Comparison of ENCODE assay signal across 21 cellular contexts in genomic region chr1:27292111-27292510, GRCh38. TPM values are rescaled to one million over a fixed set of nuclear protein-coding genes. Genes with fewer than 3 reads are reported as not detected.
DNase-seq lines count a peak whose midpoint lies in the region; ATAC-seq and TF ChIP-seq lines count a peak whose summit lies in the region.
"Had no signal": no experiment of that assay in that cellular context is flagged by ENCODE, and none has a peak within 500 bp of the region (broad histone marks: within the 10 kb centered on the region; RNA-seq: fewer than 3 reads in every experiment).

No MANE protein-coding gene starts in this region.

- no peaks in the 10 kb centered on the region for H4K20me1 ChIP-seq in mammary epithelial cell (ENCODE audit: insufficient read depth, low read length)

- no peak overlapping the region for H3K9ac ChIP-seq in mammary epithelial cell (ENCODE audit: insufficient read depth, low read length)

- peaks cover 42% of the 10 kb centered on the region for H3K36me3 Mint-ChIP-seq in MCF 10A (ENCODE audit: insufficient read depth, unreplicated experiment)
- H3K36me3 Mint-ChIP-seq in activated T-cell treated with anti-CD3 and anti-CD28 coated beads, Interleukin-2, amount 50 U/mL, for 72 hours (ENCODE audit: insufficient read depth in 2 of 2): no peaks in the 10 kb centered on the region

- no peak overlapping the region for H3K4me2 ChIP-seq in mammary epithelial cell (ENCODE audit: insufficient read depth, low read depth, low read length)

- POLR2A ChIA-PET in MCF 10A (lab: Yijun Ruan, JAX): no interaction called here

- ATAC-seq in activated T-cell treated with anti-CD3 and anti-CD28 coated beads, Interleukin-2, amount 50 U/mL, for 72 hours (replicated peaks in 1 of 2): no peak
- ATAC-seq in GM21390 (IDR thresholded peaks at IDR 0.05; ENCODE audit: unreplicated experiment): no peak
- ATAC-seq in HG02938 (IDR thresholded peaks at IDR 0.05; ENCODE audit: unreplicated experiment): no peak

- H3K27me3 Mint-ChIP-seq in MCF 10A (ENCODE audit: insufficient read depth, unreplicated experiment): no peaks in the 10 kb centered on the region
- no peaks in the 10 kb centered on the region for H3K27me3 Mint-ChIP-seq in activated T-cell treated with anti-CD3 and anti-CD28 coated beads, Interleukin-2, amount 50 U/mL, for 72 hours (ENCODE audit: low read depth)
- H3K27me3 Mint-ChIP-seq: brain had no signal

- no peak for TF ChIP-seq POLR2A in breast epithelium (IDR thresholded peaks at IDR 0.05)

- TF ChIP-seq CTCF in MCF 10A (IDR thresholded peaks at IDR 0.05; ENCODE audit: unreplicated experiment) (no peak), breast epithelium (IDR thresholded peaks at IDR 0.05) (no peak), mammary epithelial cell (conservative IDR thresholded peaks at IDR 0.05 in 1 of 2, IDR thresholded peaks at IDR 0.05 in 1 of 2; ENCODE audit: extremely low read depth in 1 of 2, insufficient read depth in 1 of 2, low read depth in 1 of 2, low read length in 2 of 2) (no peak)

- H3K4me1 Mint-ChIP-seq in MCF 10A (ENCODE audit: insufficient read depth, unreplicated experiment): no peaks in the 10 kb centered on the region
- no peaks in the 10 kb centered on the region for H3K4me1 Mint-ChIP-seq in activated T-cell treated with anti-CD3 and anti-CD28 coated beads, Interleukin-2, amount 50 U/mL, for 72 hours (ENCODE audit: low read depth)
- H3K4me1 Mint-ChIP-seq: brain had no signal

- H3K36me3 ChIP-seq in breast epithelium: peaks cover 10% of the 10 kb centered on the region
- no peaks in the 10 kb centered on the region for H3K36me3 ChIP-seq in mammary epithelial cell (ENCODE audit: insufficient read depth, low read length)
- H3K36me3 ChIP-seq: SJCRH30 had no signal

- H3K27ac ChIP-seq in breast epithelium (no peak overlapping the region), mammary epithelial cell (ENCODE audit: insufficient read depth, low read depth, low read length) (no peak overlapping the region)
- H3K27ac ChIP-seq: dorsolateral prefrontal cortex, esophagus muscularis mucosa, HL-60, SJCRH30, tibial artery had no signal

- H3K4me1 ChIP-seq in breast epithelium (no peaks in the 10 kb centered on the region), mammary epithelial cell (ENCODE audit: insufficient read depth, low read length) (peaks cover 6% of the 10 kb centered on the region)
- H3K4me1 ChIP-seq: SJCRH30 had no signal

- H3K27ac Mint-ChIP-seq in MCF 10A (ENCODE audit: low read depth, unreplicated experiment): peak overlapping the region; percentile 16
- H3K27ac Mint-ChIP-seq in activated T-cell treated with anti-CD3 and anti-CD28 coated beads, Interleukin-2, amount 50 U/mL, for 72 hours: no peak overlapping the region
- H3K27ac Mint-ChIP-seq: activated naive CD4-positive, alpha-beta T cell treated with anti-CD3 and anti-CD28 coated beads for 36 hours had no signal

- DNase-seq in MCF 10A (ENCODE audit: unreplicated experiment) (no peak), breast epithelium (ENCODE audit: low spot score in 2 of 2) (no peak), mammary epithelial cell (peak; percentile 45), kidney tubule cell (ENCODE audit: low spot score) (peak; percentile 68), NCI-H1694 treated with DMSO at 0.1 percent for 48 hours (lab: John Stamatoyannopoulos, UW) (no peak)
- no peak for DNase-seq in activated T-cell treated with anti-CD3 and anti-CD28 coated beads, Interleukin-2, amount 50 U/mL, for 72 hours
- DNase-seq: activated CD4-positive, alpha-beta T cell treated with anti-CD3 and anti-CD28 coated beads for 1 hour; activated naive CD4-positive, alpha-beta T cell treated with anti-CD3 and anti-CD28 coated beads for 36 hours; DMS53; dorsolateral prefrontal cortex; kidney; NCI-H146; NCI-H446; SJCRH30; stimulated activated CD4-positive, alpha-beta T cell treated with anti-CD3 and anti-CD28 coated beads, Interleukin-4, amount 100 ng/mL, for 4 hours had no signal

- H2AFZ ChIP-seq in mammary epithelial cell (ENCODE audit: low read depth, low read length): no peak overlapping the region

- CTCF ChIA-PET in MCF 10A (lab: Yijun Ruan, JAX) (interaction anchor here (0.6 kb wide), 2 partner anchors 105 to 245 kb away, joined by 3 read pairs; no protein-coding TSS in a partner anchor), mammary epithelial cell (lab: Charles Lee; ENCODE audit: low non-redundant PET) (interaction anchor here (0.7 kb wide), 1 partner anchor 27 kb away, joined by 22 read pairs; no protein-coding TSS in a partner anchor)

- in situ Hi-C loops in mammary epithelial cell (cut with MboI; ENCODE audit: low sequenced_read_pairs in 2 of 2): loop anchor here in 1 of 2 donors (5.0 kb wide), 1 partner anchor 190 kb away; no protein-coding TSS in a partner anchor

- intact Hi-C loops in MCF 10A (cut with micrococcal nuclease): no loop called here
- intact Hi-C loops in breast epithelium (cut with DNase I; ENCODE audit: low total_unique reads): no loop called here
- intact Hi-C loops in mammary epithelial cell (cut with micrococcal nuclease): no loop called here

- H3K9me3 ChIP-seq in breast epithelium (no peaks in the 10 kb centered on the region), mammary epithelial cell (replicated peaks; ENCODE audit: insufficient read depth, low read length) (no peaks in the 10 kb centered on the region)
- H3K9me3 ChIP-seq: esophagus muscularis mucosa, SJCRH30, tibial artery had no signal

- BruUV-seq in MCF 10A (replicated peaks; lab: Mats Ljungman, UMichigan) (no TSS peak), mammary epithelial cell (replicated peaks; lab: Mats Ljungman, UMichigan) (no TSS peak)

- H3K27me3 ChIP-seq in breast epithelium (no peaks in the 10 kb centered on the region), mammary epithelial cell (ENCODE audit: insufficient read depth, low read length) (no peaks in the 10 kb centered on the region)
- H3K27me3 ChIP-seq: dorsolateral prefrontal cortex, esophagus muscularis mucosa, SJCRH30, tibial artery had no signal

- dilution Hi-C loops in mammary epithelial cell (cut with HindIII; ENCODE audit: low sequenced_read_pairs): loop anchor here (5.0 to 25.0 kb wide), 4 partner anchors 65 to 255 kb away; no protein-coding TSS in a partner anchor

- H3K9me3 Mint-ChIP-seq in MCF 10A (ENCODE audit: unreplicated experiment): no peaks in the 10 kb centered on the region
- H3K9me3 Mint-ChIP-seq in activated T-cell treated with anti-CD3 and anti-CD28 coated beads, Interleukin-2, amount 50 U/mL, for 72 hours: no peaks in the 10 kb centered on the region
- H3K9me3 Mint-ChIP-seq: activated naive CD4-positive, alpha-beta T cell treated with anti-CD3 and anti-CD28 coated beads for 36 hours; brain had no signal

- H3K79me2 ChIP-seq in mammary epithelial cell (ENCODE audit: insufficient read depth, low read length): no peaks in the 10 kb centered on the region

- no peak overlapping the region for H3K4me3 Mint-ChIP-seq in MCF 10A (ENCODE audit: unreplicated experiment)
- H3K4me3 Mint-ChIP-seq in activated T-cell treated with anti-CD3 and anti-CD28 coated beads, Interleukin-2, amount 50 U/mL, for 72 hours: no peak overlapping the region
- H3K4me3 Mint-ChIP-seq: activated naive CD4-positive, alpha-beta T cell treated with anti-CD3 and anti-CD28 coated beads for 36 hours; brain had no signal

- no peak overlapping the region for H3K4me3 ChIP-seq in breast epithelium
- no peak overlapping the region for H3K4me3 ChIP-seq in mammary epithelial cell (replicated peaks in 1 of 3; ENCODE audit: insufficient read depth in 1 of 3, low read depth in 2 of 3, low read length in 3 of 3)
- H3K4me3 ChIP-seq: dorsolateral prefrontal cortex, esophagus muscularis mucosa, SJCRH30, tibial artery had no signal

- 69% methylated on average over 5 of the region's 5 CpGs for WGBS in mammary epithelial cell (ENCODE audit: low coverage, missing lambda C conversion rate)

RNA-seq across cellular contexts. Expression of gene TMEM222, which starts 29.9 kb away (rescaled TPM):
- total RNA-seq in MCF 10A (2022) (36.9 and 38.3 TPM in 2 replicates), breast epithelium (10 to 100 TPM; 20.0 to 28.0 (median 26.5) TPM), mammary epithelial cell (10 to 100 TPM; 23.0 to 39.9 TPM)
- polyA plus RNA-seq in mammary epithelial cell: 50.2 TPM
- 32.0 TPM for polyA minus RNA-seq in mammary epithelial cell
- total RNA-seq in activated T-cell treated with anti-CD3 and anti-CD28 coated beads, Interleukin-2, amount 50 U/mL, for 72 hours: 10 to 100 TPM; 41.9 to 61.3 TPM

RNA-seq across cellular contexts. Expression of gene SYTL1, which starts 49.7 kb away (rescaled TPM):
- total RNA-seq in MCF 10A (2022) (64.8 and 81.8 TPM in 2 replicates), breast epithelium (10 to 100 TPM in 2 of 3 donors, under 1 TPM in 1; 0.96 to 33.1 (median 22.3) TPM), mammary epithelial cell (10 to 100 TPM; 63.3 to 91.8 TPM)
- polyA plus RNA-seq in mammary epithelial cell: 33.0 TPM
- 14.8 TPM for polyA minus RNA-seq in mammary epithelial cell
- total RNA-seq in activated T-cell treated with anti-CD3 and anti-CD28 coated beads, Interleukin-2, amount 50 U/mL, for 72 hours: 10 to 100 TPM; 73.1 to 89.9 TPM

RNA-seq across cellular contexts. Expression of gene WDTC1, which starts 57.7 kb away (rescaled TPM):
- total RNA-seq in MCF 10A (2022) (15.7 and 18.9 TPM in 2 replicates), breast epithelium (10 to 100 TPM; 31.5 to 34.2 (median 33.4) TPM), mammary epithelial cell (10 to 100 TPM; 29.4 to 39.8 TPM)
- polyA plus RNA-seq in mammary epithelial cell: 12.9 TPM
- 32.6 TPM for polyA minus RNA-seq in mammary epithelial cell
- total RNA-seq in activated T-cell treated with anti-CD3 and anti-CD28 coated beads, Interleukin-2, amount 50 U/mL, for 72 hours: 10 to 100 TPM; 41.6 to 42.5 TPM

Comparison
In these comparisons a context has a peak if more than half of its experiments do, and no peak if none do; other contexts are left out.
1. DNase-seq: peak in mammary epithelial cell (single experiment) and kidney tubule cell (single experiment); none in MCF 10A (single experiment), breast epithelium (0 of 2), NCI-H1694 treated with DMSO at 0.1 percent for 48 hours (single experiment) and activated T-cell treated with anti-CD3 and anti-CD28 coated beads, Interleukin-2, amount 50 U/mL, for 72 hours (0 of 2).